10 cellular contexts compared by ENCODE assay signal in genomic region chrX:108001218-108001814, GRCh38. TPM values are rescaled to one million over a fixed set of nuclear protein-coding genes. Genes with fewer than 3 reads are reported as not detected.
DNase-seq lines count a peak whose midpoint lies in the region; ATAC-seq and TF ChIP-seq lines count a peak whose summit lies in the region.
"Had no signal": no experiment of that assay in that cellular context is flagged by ENCODE, and none has a peak within 500 bp of the region (broad histone marks: within the 10 kb centered on the region; RNA-seq: fewer than 3 reads in every experiment).

No MANE protein-coding gene starts in this region.

- no peaks in the 10 kb centered on the region for H3K36me3 ChIP-seq in kidney epithelial cell (ENCODE audit: control insufficient read depth, insufficient read depth, low read length)
- no peaks in the 10 kb centered on the region for H3K36me3 ChIP-seq in ascending aorta
- H3K36me3 ChIP-seq: neutrophil had no signal

- H3K27ac ChIP-seq in ascending aorta: no peak overlapping the region
- H3K27ac ChIP-seq: neutrophil had no signal

- H3K4me3 ChIP-seq in kidney epithelial cell (ENCODE audit: low read depth, low read length) (no peak overlapping the region), ascending aorta (no peak overlapping the region)

- H3K4me1 ChIP-seq in ascending aorta: no peaks in the 10 kb centered on the region

- ATAC-seq in HG02798 (IDR thresholded peaks at IDR 0.05; ENCODE audit: poor library complexity, unreplicated experiment): peak; percentile 78

- H3K27me3 ChIP-seq in kidney epithelial cell (ENCODE audit: control insufficient read depth, insufficient read depth, low read length) (no peaks in the 10 kb centered on the region), ascending aorta (no peaks in the 10 kb centered on the region)
- H3K27me3 ChIP-seq: neutrophil had no signal

- TF ChIP-seq CTCF in GM12874 (IDR thresholded peaks at IDR 0.05; ENCODE audit: insufficient read depth, low read depth, low read length) (peak; percentile 41), kidney epithelial cell (IDR thresholded peaks at IDR 0.05; ENCODE audit: insufficient read depth, low read length, poor library complexity, severe bottlenecking) (peak; percentile 44), ascending aorta (IDR thresholded peaks at IDR 0.05) (no peak)

- intact Hi-C loops in ascending aorta (cut with DNase I): no loop called here

- DNase-seq in CD1c-positive myeloid dendritic cell (ENCODE audit: extremely low spot score): peak; percentile 32
- DNase-seq in NCI-H1436 treated with DMSO at 0.1 percent for 48 hours (lab: John Stamatoyannopoulos, UW): peak; percentile 53
- peak; percentile 13 for DNase-seq in activated CD4-positive, alpha-beta T cell treated with anti-CD3 and anti-CD28 coated beads, Interleukin-2, amount 50 U/mL, for 1 hour
- DNase-seq in kidney epithelial cell (ENCODE audit: low read depth): no peak
- DNase-seq in hippocampal formation (lab: John Stamatoyannopoulos, UW): no peak
- DNase-seq in ascending aorta (ENCODE audit: low spot score in 2 of 2): no peak

- H3K9me3 ChIP-seq in ascending aorta: no peaks in the 10 kb centered on the region
- H3K9me3 ChIP-seq: neutrophil had no signal

RNA-seq across cellular contexts. Expression of gene TEX13B, which starts 19.1 kb away (rescaled TPM):
- total RNA-seq in kidney epithelial cell (not detected in 2 replicates), ascending aorta (not detected)
- total RNA-seq: T-helper 1 cell treated with Interleukin-12 subunit alpha and Interleukin-12 subunit beta and Interleukin-4 antibody, amounts not matched to agents 30 ng/mL and 1 ng/mL, for 36 hours had no signal

RNA-seq across cellular contexts. Expression of gene VSIG1, which starts 43.5 kb away (rescaled TPM):
- total RNA-seq in kidney epithelial cell (0.27 and 0.29 TPM in 2 replicates), ascending aorta (2.9 TPM)

Comparison
In these comparisons a context has a peak if more than half of its experiments do, and no peak if none do; other contexts are left out.
1. DNase-seq: peak in CD1c-positive myeloid dendritic cell (single experiment), NCI-H1436 treated with DMSO at 0.1 percent for 48 hours (single experiment) and activated CD4-positive, alpha-beta T cell treated with anti-CD3 and anti-CD28 coated beads, Interleukin-2, amount 50 U/mL, for 1 hour (single experiment); none in kidney epithelial cell (single experiment), hippocampal formation (0 of 2) and ascending aorta (0 of 2).
2. CTCF ChIP-seq: peak in GM12874 (single experiment) and kidney epithelial cell (single experiment); none in ascending aorta (0 of 3).